Comparison of ENCODE assay signal across 17 cellular contexts in the genomic region with DNA sequence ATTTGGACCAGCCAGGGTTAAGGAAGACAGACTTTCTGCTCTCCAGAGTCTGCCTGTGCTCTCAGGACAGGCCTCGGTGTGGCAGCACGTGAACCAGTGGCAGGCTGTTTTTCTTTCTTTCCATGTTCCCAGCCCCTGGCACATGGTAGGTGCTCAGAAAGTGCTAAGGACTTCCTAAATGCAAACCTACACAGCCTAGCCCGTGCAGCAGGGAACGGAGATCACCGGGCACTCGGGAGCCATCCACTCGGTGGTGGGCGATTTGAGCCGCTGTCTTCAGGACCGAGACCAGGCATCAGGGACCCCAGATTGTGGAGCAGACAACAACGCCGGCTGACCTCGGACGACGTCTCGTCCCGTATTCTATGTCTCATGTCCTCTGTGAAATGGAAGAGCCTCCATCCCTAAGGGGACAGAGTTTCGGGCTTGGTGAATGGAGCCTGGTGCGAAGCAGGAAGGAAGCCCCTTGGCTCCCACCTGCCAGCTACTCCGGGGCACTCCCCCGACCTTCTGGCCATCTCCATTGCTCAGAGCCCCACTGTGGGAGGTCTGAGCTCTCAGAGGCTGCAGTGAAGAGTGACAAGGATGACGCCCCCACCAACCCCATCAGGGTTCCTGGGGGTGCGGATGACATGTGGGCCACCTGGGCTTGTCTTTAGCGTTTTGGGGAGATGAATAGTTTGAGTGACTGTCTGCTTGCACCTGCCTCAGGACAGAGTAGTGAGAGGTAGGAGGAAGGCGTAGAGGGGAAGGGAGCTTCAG. TPM values are rescaled to one million over a fixed set of nuclear protein-coding genes. Genes with fewer than 3 reads are reported as not detected.
A peak's percentile ranks its signal among the peaks of the same experiment; 100 is the strongest.
DNase-seq lines count a peak whose midpoint lies in the region; ATAC-seq, FAIRE-seq and TF ChIP-seq lines count a peak whose summit lies in the region.
"Had no signal": no experiment of that assay in that cellular context is flagged by ENCODE, and none has a peak within 500 bp of the region (broad histone marks: within the 10 kb centered on the region; RNA-seq: fewer than 3 reads in every experiment).

No MANE protein-coding gene starts in this region.

- H3K23me2 ChIP-seq in H1 (ENCODE audit: low read depth, low read length) = no peaks in the 10 kb centered on the region

- no peak for FAIRE-seq in H1 (lab: Jason Lieb, UNC)

- no peak overlapping the region for H3K4me3 ChIP-seq in right atrium auricular region
- H3K4me3 ChIP-seq in right cardiac atrium (ENCODE audit: low read length) = no peak overlapping the region
- no peak overlapping the region for H3K4me3 ChIP-seq in H1 (ENCODE audit: extremely low read depth in 1 of 4, insufficient read depth in 2 of 4, low read depth in 3 of 4, low read length in 4 of 4)
- H3K4me3 ChIP-seq in aorta (ENCODE audit: low read length in 2 of 2) = no peak overlapping the region
- H3K4me3 ChIP-seq: esophagus squamous epithelium had no signal

- no peak overlapping the region for H2BK12ac ChIP-seq in H1 (ENCODE audit: low read depth, low read length)

- no peak for TF ChIP-seq EP300 in H1 (IDR thresholded peaks at IDR 0.05; ENCODE audit: borderline replicate concordance in 1 of 2, low read depth in 2 of 2, low read length in 2 of 2)

- H3K79me2 ChIP-seq in H1 (ENCODE audit: control insufficient read depth in 1 of 2, insufficient read depth in 2 of 2, low read length in 2 of 2) = no peaks in the 10 kb centered on the region

- CTCF ChIA-PET in H1 (lab: Charles Lee; ENCODE audit: partially characterized antibody) (interaction anchor here (0.6 to 18.7 kb wide), 15 partner anchors 10 to 514 kb away, joined by 3 to 229 read pairs (median 4); no protein-coding TSS in a partner anchor), HEK293T (lab: Yijun Ruan, JAX) (interaction anchor here (0.8 kb wide), 1 partner anchor 10 kb away, joined by 3 read pairs; no protein-coding TSS in a partner anchor)

- POLR2A ChIA-PET in H1 (lab: Charles Lee; ENCODE audit: partially characterized antibody) = interaction anchor here (2.0 kb wide), 1 partner anchor 10 kb away, joined by 6 read pairs; no protein-coding TSS in a partner anchor
- POLR2A ChIA-PET in HEK293T (lab: Yijun Ruan, JAX) = interaction anchor here (1.7 kb wide), 1 partner anchor 307 kb away, joined by 5 read pairs; a partner anchor contains a TSS

- no peaks in the 10 kb centered on the region for H3K79me1 ChIP-seq in H1 (ENCODE audit: low read depth, low read length)

- H3K23ac ChIP-seq in H1 (ENCODE audit: insufficient read length) = no peak overlapping the region

- H3K4ac ChIP-seq in H1 (replicated peaks; ENCODE audit: insufficient read length, low read depth, low read length) = no peak overlapping the region

- H2BK15ac ChIP-seq in H1 (ENCODE audit: low read length) = peak overlapping the region; percentile 72; the same call in 1 of the 2 replicates

- H3K9me3 ChIP-seq in right atrium auricular region (no peaks in the 10 kb centered on the region), right cardiac atrium (ENCODE audit: control insufficient read depth, low read length) (no peaks in the 10 kb centered on the region), H1 (ENCODE audit: insufficient read depth in 2 of 2, low read depth in 1 of 2, low read length in 1 of 2) (no peaks in the 10 kb centered on the region), aorta (ENCODE audit: control insufficient read depth, low read length) (no peaks in the 10 kb centered on the region)
- H3K9me3 ChIP-seq: esophagus squamous epithelium had no signal

- no peak overlapping the region for H2AFZ ChIP-seq in H1 (ENCODE audit: low read length)

- H3K36me3 ChIP-seq in right atrium auricular region (no peaks in the 10 kb centered on the region), H1 (ENCODE audit: control insufficient read depth in 2 of 4, insufficient read depth in 4 of 4, low read length in 3 of 4) (no peaks in the 10 kb centered on the region), aorta (ENCODE audit: control insufficient read depth in 1 of 2, insufficient read depth in 2 of 2, low read length in 1 of 2) (no peaks in the 10 kb centered on the region)
- H3K36me3 ChIP-seq: esophagus squamous epithelium had no signal

- TF ChIP-seq CTCF in right atrium auricular region (IDR thresholded peaks at IDR 0.05) (no peak), H1 (IDR thresholded peaks at IDR 0.05; ENCODE audit: control extremely low read depth in 1 of 3, insufficient read depth in 1 of 3, low read depth in 1 of 3, low read length in 3 of 3) (no peak), omental fat pad (IDR thresholded peaks at IDR 0.05) (no peak)

- no peak for TF ChIP-seq RAD21 in H1 (IDR thresholded peaks at IDR 0.05 in 1 of 2, conservative IDR thresholded peaks at IDR 0.05 in 1 of 2; ENCODE audit: low read depth in 2 of 2, low read length in 2 of 2)

- H3K4me2 ChIP-seq in H1 (ENCODE audit: insufficient read depth in 1 of 2, low read depth in 2 of 2, low read length in 2 of 2) = no peak overlapping the region

- H4K8ac ChIP-seq in H1 (ENCODE audit: extremely low read depth, insufficient read depth, low read length) = peak overlapping the region; percentile 35; the same call in 1 of the 2 replicates

- H3K56ac ChIP-seq in H1 (replicated peaks; ENCODE audit: insufficient read length, low read depth, low read length) = no peak overlapping the region

- no peak overlapping the region for H2AK5ac ChIP-seq in H1 (ENCODE audit: low read depth, low read length)

- no peak overlapping the region for H3K14ac ChIP-seq in H1 (ENCODE audit: insufficient read length)

- DNase-seq in right atrium auricular region (ENCODE audit: low spot score) (peak; percentile 53), right cardiac atrium (no peak), H1 (ENCODE audit: low read depth in 1 of 2, low spot score in 2 of 2) (peak in 1 of 2 experiments; percentile 41), omental fat pad (ENCODE audit: low spot score) (peak; percentile 9), aorta (peak; percentile 28 to 70), LoVo (ENCODE audit: low spot score) (no peak), HEK293T (ENCODE audit: extremely low spot score) (no peak)
- DNase-seq: activated B cell treated with CpG ODN at 0.5 μM for 24 hours; COR-L47; esophagus squamous epithelium; glutamatergic neuron; MM.1S; NCI-H1930; SIG-M5; stimulated activated CD4-positive, alpha-beta T cell treated with anti-CD3 and anti-CD28 coated beads, Interleukin-1b, Interleukin-23, amount 100 ng/mL, for 48 hours; T-helper 2 cell had no signal

- H3K27me3 ChIP-seq in right atrium auricular region = no peaks in the 10 kb centered on the region
- no peaks in the 10 kb centered on the region for H3K27me3 ChIP-seq in right cardiac atrium (ENCODE audit: control insufficient read depth, insufficient read depth)
- no peaks in the 10 kb centered on the region for H3K27me3 ChIP-seq in H1 (replicated peaks in 1 of 4; ENCODE audit: control insufficient read depth in 3 of 4, extremely low read depth in 1 of 4, insufficient read depth in 3 of 4, low read length in 3 of 4)
- no peaks in the 10 kb centered on the region for H3K27me3 ChIP-seq in aorta (ENCODE audit: control insufficient read depth in 1 of 2, insufficient read depth in 2 of 2, low read length in 1 of 2)
- H3K27me3 ChIP-seq: esophagus squamous epithelium had no signal

- H2BK5ac ChIP-seq in H1 (ENCODE audit: low read depth, low read length) = no peak overlapping the region

- no peak overlapping the region for H4K5ac ChIP-seq in H1 (ENCODE audit: insufficient read length, low read depth, low read length)

- ATAC-seq in right cardiac atrium = no peak
- no peak for ATAC-seq in omental fat pad (ENCODE audit: low FRiP score)
- no peak for ATAC-seq in aorta (ENCODE audit: low FRiP score)
- ATAC-seq in HG02763 (IDR thresholded peaks at IDR 0.05; ENCODE audit: unreplicated experiment) = no peak

- no peak overlapping the region for H3K18ac ChIP-seq in H1 (ENCODE audit: extremely low read depth, low read length)

- no peak overlapping the region for H3K9ac ChIP-seq in H1 (replicated peaks in 1 of 4; ENCODE audit: extremely low read depth in 1 of 4, low read depth in 3 of 4, low read length in 3 of 4)

- H4K91ac ChIP-seq in H1 (replicated peaks; ENCODE audit: insufficient read length, low read length) = no peak overlapping the region

- H2BK20ac ChIP-seq in H1 (ENCODE audit: low read length) = no peak overlapping the region

- WGBS in right cardiac atrium = 77% methylated on average over 25 of the region's 25 CpGs
- 84% methylated on average over 25 of the region's 25 CpGs; no CpG with 5 or more reads in 1 of the 2 experiments for WGBS in H1 (ENCODE audit: extremely low coverage in 1 of 2, insufficient coverage in 1 of 2, insufficient read length in 1 of 2, insufficient replicate concordance in 2 of 2, low coverage in 1 of 2, low lambda C conversion rate in 2 of 2, missing lambda C conversion rate in 1 of 2), 2 experiments
- WGBS in aorta, 2 donors = 77 to 79% methylated on average over 25 of the region's 25 CpGs

- intact Hi-C loops in right cardiac atrium (cut with DNase I) = loop anchor here in 3 of 4 donors (5.0 to 10.0 kb wide), 5 partner anchors 306 to 516 kb away; a partner anchor contains a TSS
- intact Hi-C loops in aorta (cut with DNase I) = loop anchor here in 1 of 2 donors (5.0 kb wide), 1 partner anchor 506 kb away; no protein-coding TSS in a partner anchor

- no peak for TF ChIP-seq POLR2A in H1 (IDR thresholded peaks at IDR 0.05; ENCODE audit: control extremely low read depth in 1 of 2, low read depth in 2 of 2, low read length in 2 of 2)

- H3K4me1 ChIP-seq in right atrium auricular region (peaks cover 0 to 21% of the 10 kb centered on the region in 2 donors), right cardiac atrium (ENCODE audit: control insufficient read depth, insufficient read depth, low read length) (no peaks in the 10 kb centered on the region), H1 (replicated peaks in 1 of 4; ENCODE audit: control insufficient read depth in 3 of 4, insufficient read depth in 4 of 4, low read length in 3 of 4) (peaks cover 0 to 6% (median 1%) of the 10 kb centered on the region in 4 experiments; a peak in 4 of 7 replicates), aorta (ENCODE audit: control insufficient read depth in 1 of 2, insufficient read depth in 2 of 2, low read length in 2 of 2) (no peaks in the 10 kb centered on the region)

- H3K27ac ChIP-seq in right atrium auricular region = no peak overlapping the region
- H3K27ac ChIP-seq in right cardiac atrium (ENCODE audit: low read length) = no peak overlapping the region
- no peak overlapping the region for H3K27ac ChIP-seq in H1 (ENCODE audit: low read depth, low read length)
- H3K27ac ChIP-seq in aorta (ENCODE audit: low read depth in 1 of 2, low read length in 2 of 2) = no peak overlapping the region
- H3K27ac ChIP-seq: esophagus squamous epithelium had no signal

- H2BK120ac ChIP-seq in H1 (replicated peaks; ENCODE audit: low read depth, low read length) = no peak overlapping the region

- H4K20me1 ChIP-seq in H1 (replicated peaks in 1 of 2; ENCODE audit: control insufficient read depth in 1 of 2, insufficient read depth in 2 of 2, low read length in 2 of 2) = no peaks in the 10 kb centered on the region

RNA-seq across cellular contexts. Expression of a gene that starts 43.0 kb away (rescaled TPM):
- 10 to 100 TPM; 10.5 to 15.3 TPM for total RNA-seq in right atrium auricular region
- total RNA-seq in right cardiac atrium = 10 to 100 TPM; 16.6 to 21.6 (median 19.2) TPM
- polyA plus RNA-seq in right cardiac atrium = 7.8 TPM
- 89.8 and 93.0 TPM in 2 replicates for total RNA-seq in H1 (2021; fragmentation: NEBNext Ultra II Directional; extraction: Animal tissue kit (Norgen Biotek cat#: 25700))
- polyA plus RNA-seq in H1 (2011; rRNA removed) = 32.1 and 39.1 TPM in 2 replicates
- 35.5 TPM for polyA plus RNA-seq in H1 (2011; cell fraction: cytosol; rRNA removed)
- polyA plus RNA-seq in H1 (2011; cell fraction: nucleus; rRNA removed) = 41.7 TPM
- 42.4 to 77.4 TPM (median 46.1 TPM) in 4 replicates for polyA plus RNA-seq in H1 (2012, experiment 1 of 2)
- polyA plus RNA-seq in H1 (2012, experiment 2 of 2) = 7.1 TPM
- 113 TPM for polyA plus RNA-seq in H1 (2013, experiment 1 of 2)
- polyA plus RNA-seq in H1 (2013, experiment 2 of 2) = 124 TPM
- polyA minus RNA-seq in H1 (2011; rRNA and poly(A)+ RNA removed) = 57.7 and 76.1 TPM in 2 replicates
- polyA minus RNA-seq in H1 (2011; cell fraction: cytosol; rRNA and poly(A)+ RNA removed) = 27.3 TPM
- polyA minus RNA-seq in H1 (2011; cell fraction: nucleus; rRNA and poly(A)+ RNA removed) = 50.5 TPM
- 10 to 100 TPM; 24.7 to 75.0 (median 46.5) TPM for total RNA-seq in omental fat pad
- 10 to 100 TPM; 42.2 to 48.4 TPM for total RNA-seq in aorta
- 10 to 100 TPM in 1 of 2 donors, 1 to 10 TPM in 1; 8.5 to 16.2 TPM for polyA plus RNA-seq in aorta

Comparison
In these comparisons a context has a peak if more than half of its experiments do, and no peak if none do; other contexts are left out.
1. DNase-seq: peak in right atrium auricular region (single experiment), omental fat pad (single experiment) and aorta (2 of 2); none in right cardiac atrium (0 of 3), LoVo (single experiment) and HEK293T (single experiment).